1 cellular context compared by ENCODE assay signal in genomic region chr12:117820216-117820907, GRCh38.
TF ChIP-seq lines count a peak whose summit lies in the region.

No MANE protein-coding gene starts in this region.

TF ChIP-seq in WTC11, 78 proteins besides CTCF, POLR2A, EP300 and RAD21 (continued from another document):
- TF ChIP-seq, protein P1, sequence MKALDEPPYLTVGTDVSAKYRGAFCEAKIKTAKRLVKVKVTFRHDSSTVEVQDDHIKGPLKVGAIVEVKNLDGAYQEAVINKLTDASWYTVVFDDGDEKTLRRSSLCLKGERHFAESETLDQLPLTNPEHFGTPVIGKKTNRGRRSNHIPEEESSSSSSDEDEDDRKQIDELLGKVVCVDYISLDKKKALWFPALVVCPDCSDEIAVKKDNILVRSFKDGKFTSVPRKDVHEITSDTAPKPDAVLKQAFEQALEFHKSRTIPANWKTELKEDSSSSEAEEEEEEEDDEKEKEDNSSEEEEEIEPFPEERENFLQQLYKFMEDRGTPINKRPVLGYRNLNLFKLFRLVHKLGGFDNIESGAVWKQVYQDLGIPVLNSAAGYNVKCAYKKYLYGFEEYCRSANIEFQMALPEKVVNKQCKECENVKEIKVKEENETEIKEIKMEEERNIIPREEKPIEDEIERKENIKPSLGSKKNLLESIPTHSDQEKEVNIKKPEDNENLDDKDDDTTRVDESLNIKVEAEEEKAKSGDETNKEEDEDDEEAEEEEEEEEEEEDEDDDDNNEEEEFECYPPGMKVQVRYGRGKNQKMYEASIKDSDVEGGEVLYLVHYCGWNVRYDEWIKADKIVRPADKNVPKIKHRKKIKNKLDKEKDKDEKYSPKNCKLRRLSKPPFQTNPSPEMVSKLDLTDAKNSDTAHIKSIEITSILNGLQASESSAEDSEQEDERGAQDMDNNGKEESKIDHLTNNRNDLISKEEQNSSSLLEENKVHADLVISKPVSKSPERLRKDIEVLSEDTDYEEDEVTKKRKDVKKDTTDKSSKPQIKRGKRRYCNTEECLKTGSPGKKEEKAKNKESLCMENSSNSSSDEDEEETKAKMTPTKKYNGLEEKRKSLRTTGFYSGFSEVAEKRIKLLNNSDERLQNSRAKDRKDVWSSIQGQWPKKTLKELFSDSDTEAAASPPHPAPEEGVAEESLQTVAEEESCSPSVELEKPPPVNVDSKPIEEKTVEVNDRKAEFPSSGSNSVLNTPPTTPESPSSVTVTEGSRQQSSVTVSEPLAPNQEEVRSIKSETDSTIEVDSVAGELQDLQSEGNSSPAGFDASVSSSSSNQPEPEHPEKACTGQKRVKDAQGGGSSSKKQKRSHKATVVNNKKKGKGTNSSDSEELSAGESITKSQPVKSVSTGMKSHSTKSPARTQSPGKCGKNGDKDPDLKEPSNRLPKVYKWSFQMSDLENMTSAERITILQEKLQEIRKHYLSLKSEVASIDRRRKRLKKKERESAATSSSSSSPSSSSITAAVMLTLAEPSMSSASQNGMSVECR (CRISPR knock-in tag; IDR thresholded peaks at IDR 0.05; ENCODE audit: borderline replicate concordance) = no peak
- TF ChIP-seq TCF7 (CRISPR knock-in tag; IDR thresholded peaks at IDR 0.05; ENCODE audit: low read depth) (no peak), ESRRA (CRISPR knock-in tag; IDR thresholded peaks at IDR 0.05; ENCODE audit: borderline replicate concordance) (no peak), NFATC4 (CRISPR knock-in tag; IDR thresholded peaks at IDR 0.05) (no peak), ZNF396 (CRISPR knock-in tag; IDR thresholded peaks at IDR 0.05; ENCODE audit: borderline replicate concordance) (no peak), GTF2I (CRISPR knock-in tag; conservative IDR thresholded peaks at IDR 0.05) (no peak), ZNF138 (CRISPR knock-in tag; conservative IDR thresholded peaks at IDR 0.05) (no peak), PRRX2 (CRISPR knock-in tag; IDR thresholded peaks at IDR 0.05) (no peak), ZNF416 (CRISPR knock-in tag; IDR thresholded peaks at IDR 0.05) (no peak), GABPB1 (CRISPR knock-in tag; IDR thresholded peaks at IDR 0.05) (no peak), ZNF512 (CRISPR knock-in tag; IDR thresholded peaks at IDR 0.05; ENCODE audit: borderline replicate concordance) (no peak)
- TF ChIP-seq, protein P2, sequence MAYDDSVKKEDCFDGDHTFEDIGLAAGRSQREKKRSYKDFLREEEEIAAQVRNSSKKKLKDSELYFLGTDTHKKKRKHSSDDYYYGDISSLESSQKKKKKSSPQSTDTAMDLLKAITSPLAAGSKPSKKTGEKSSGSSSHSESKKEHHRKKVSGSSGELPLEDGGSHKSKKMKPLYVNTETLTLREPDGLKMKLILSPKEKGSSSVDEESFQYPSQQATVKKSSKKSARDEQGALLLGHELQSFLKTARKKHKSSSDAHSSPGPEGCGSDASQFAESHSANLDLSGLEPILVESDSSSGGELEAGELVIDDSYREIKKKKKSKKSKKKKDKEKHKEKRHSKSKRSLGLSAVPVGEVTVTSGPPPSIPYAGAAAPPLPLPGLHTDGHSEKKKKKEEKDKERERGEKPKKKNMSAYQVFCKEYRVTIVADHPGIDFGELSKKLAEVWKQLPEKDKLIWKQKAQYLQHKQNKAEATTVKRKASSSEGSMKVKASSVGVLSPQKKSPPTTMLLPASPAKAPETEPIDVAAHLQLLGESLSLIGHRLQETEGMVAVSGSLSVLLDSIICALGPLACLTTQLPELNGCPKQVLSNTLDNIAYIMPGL (CRISPR knock-in tag; IDR thresholded peaks at IDR 0.05) = no peak
- TF ChIP-seq, protein P3, sequence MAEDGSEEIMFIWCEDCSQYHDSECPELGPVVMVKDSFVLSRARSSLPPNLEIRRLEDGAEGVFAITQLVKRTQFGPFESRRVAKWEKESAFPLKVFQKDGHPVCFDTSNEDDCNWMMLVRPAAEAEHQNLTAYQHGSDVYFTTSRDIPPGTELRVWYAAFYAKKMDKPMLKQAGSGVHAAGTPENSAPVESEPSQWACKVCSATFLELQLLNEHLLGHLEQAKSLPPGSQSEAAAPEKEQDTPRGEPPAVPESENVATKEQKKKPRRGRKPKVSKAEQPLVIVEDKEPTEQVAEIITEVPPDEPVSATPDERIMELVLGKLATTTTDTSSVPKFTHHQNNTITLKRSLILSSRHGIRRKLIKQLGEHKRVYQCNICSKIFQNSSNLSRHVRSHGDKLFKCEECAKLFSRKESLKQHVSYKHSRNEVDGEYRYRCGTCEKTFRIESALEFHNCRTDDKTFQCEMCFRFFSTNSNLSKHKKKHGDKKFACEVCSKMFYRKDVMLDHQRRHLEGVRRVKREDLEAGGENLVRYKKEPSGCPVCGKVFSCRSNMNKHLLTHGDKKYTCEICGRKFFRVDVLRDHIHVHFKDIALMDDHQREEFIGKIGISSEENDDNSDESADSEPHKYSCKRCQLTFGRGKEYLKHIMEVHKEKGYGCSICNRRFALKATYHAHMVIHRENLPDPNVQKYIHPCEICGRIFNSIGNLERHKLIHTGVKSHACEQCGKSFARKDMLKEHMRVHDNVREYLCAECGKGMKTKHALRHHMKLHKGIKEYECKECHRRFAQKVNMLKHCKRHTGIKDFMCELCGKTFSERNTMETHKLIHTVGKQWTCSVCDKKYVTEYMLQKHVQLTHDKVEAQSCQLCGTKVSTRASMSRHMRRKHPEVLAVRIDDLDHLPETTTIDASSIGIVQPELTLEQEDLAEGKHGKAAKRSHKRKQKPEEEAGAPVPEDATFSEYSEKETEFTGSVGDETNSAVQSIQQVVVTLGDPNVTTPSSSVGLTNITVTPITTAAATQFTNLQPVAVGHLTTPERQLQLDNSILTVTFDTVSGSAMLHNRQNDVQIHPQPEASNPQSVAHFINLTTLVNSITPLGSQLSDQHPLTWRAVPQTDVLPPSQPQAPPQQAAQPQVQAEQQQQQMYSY (CRISPR knock-in tag; IDR thresholded peaks at IDR 0.05) = no peak
- TF ChIP-seq, protein P4, sequence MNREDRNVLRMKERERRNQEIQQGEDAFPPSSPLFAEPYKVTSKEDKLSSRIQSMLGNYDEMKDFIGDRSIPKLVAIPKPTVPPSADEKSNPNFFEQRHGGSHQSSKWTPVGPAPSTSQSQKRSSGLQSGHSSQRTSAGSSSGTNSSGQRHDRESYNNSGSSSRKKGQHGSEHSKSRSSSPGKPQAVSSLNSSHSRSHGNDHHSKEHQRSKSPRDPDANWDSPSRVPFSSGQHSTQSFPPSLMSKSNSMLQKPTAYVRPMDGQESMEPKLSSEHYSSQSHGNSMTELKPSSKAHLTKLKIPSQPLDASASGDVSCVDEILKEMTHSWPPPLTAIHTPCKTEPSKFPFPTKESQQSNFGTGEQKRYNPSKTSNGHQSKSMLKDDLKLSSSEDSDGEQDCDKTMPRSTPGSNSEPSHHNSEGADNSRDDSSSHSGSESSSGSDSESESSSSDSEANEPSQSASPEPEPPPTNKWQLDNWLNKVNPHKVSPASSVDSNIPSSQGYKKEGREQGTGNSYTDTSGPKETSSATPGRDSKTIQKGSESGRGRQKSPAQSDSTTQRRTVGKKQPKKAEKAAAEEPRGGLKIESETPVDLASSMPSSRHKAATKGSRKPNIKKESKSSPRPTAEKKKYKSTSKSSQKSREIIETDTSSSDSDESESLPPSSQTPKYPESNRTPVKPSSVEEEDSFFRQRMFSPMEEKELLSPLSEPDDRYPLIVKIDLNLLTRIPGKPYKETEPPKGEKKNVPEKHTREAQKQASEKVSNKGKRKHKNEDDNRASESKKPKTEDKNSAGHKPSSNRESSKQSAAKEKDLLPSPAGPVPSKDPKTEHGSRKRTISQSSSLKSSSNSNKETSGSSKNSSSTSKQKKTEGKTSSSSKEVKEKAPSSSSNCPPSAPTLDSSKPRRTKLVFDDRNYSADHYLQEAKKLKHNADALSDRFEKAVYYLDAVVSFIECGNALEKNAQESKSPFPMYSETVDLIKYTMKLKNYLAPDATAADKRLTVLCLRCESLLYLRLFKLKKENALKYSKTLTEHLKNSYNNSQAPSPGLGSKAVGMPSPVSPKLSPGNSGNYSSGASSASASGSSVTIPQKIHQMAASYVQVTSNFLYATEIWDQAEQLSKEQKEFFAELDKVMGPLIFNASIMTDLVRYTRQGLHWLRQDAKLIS (CRISPR knock-in tag; IDR thresholded peaks at IDR 0.05; ENCODE audit: borderline replicate concordance) = no peak
- TF ChIP-seq, protein P5, sequence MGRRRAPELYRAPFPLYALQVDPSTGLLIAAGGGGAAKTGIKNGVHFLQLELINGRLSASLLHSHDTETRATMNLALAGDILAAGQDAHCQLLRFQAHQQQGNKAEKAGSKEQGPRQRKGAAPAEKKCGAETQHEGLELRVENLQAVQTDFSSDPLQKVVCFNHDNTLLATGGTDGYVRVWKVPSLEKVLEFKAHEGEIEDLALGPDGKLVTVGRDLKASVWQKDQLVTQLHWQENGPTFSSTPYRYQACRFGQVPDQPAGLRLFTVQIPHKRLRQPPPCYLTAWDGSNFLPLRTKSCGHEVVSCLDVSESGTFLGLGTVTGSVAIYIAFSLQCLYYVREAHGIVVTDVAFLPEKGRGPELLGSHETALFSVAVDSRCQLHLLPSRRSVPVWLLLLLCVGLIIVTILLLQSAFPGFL (CRISPR knock-in tag; IDR thresholded peaks at IDR 0.05; ENCODE audit: borderline replicate concordance) = no peak
